In the genomic region with DNA sequence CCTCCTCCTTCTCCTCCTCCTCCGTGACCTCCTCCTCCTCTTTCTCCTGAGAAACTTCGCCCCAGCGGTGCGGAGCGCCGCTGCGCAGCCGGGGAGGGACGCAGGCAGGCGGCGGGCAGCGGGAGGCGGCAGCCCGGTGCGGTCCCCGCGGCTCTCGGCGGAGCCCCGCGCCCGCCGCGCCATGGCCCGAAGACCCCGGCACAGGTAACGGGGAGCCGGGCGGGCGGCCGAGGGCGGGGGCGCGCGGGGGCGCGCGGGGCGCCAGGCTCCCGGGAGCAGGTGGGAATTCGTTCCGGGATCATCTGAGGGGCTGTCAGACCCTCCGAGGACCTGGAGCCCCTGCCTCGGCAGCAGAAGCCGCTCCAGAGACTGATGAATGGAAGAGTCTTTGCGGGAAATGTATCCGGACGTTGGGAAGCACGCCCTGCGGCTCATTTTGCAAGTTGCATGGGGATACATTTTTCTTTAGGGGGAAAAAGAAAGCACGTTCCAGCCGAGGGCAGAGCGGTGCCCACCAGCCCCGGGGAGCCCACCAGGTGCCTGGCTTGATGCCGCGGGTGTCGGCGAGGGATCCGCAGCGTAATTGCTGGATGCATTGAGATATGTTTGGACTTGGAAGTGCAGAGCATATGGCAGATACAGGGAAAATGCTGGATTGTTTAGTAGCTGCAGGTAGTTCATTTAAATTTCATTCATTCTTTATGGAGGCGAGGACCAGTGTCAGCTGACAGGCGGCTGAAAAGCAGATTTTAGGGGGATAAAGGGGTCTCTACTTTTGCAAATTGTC, we compare ENCODE assay signal across 8 cellular contexts. TPM values are rescaled to one million over a fixed set of nuclear protein-coding genes. Genes with fewer than 3 reads are reported as not detected.
A peak's percentile ranks its signal among the peaks of the same experiment; 100 is the strongest.
DNase-seq lines count a peak whose midpoint lies in the region; ATAC-seq and TF ChIP-seq lines count a peak whose summit lies in the region.

No MANE protein-coding gene starts in this region.

- peak overlapping the region; percentile 96 for H3K27ac Mint-ChIP-seq in activated naive CD8-positive, alpha-beta T cell treated with anti-CD3 and anti-CD28 coated beads, Interleukin-2, amount 50 U/mL, for 24 hours
- peak overlapping the region in 1 of 6 donors; percentile 3 for H3K27ac Mint-ChIP-seq in immature natural killer cell
- H3K27ac Mint-ChIP-seq in stimulated activated memory B cell treated with anti-CD40 and anti-IgM and Interleukin-4, amounts not matched to agents 10 μg/mL and 1 μg/mL and 100 μg/mL, for 72 hours, result peak overlapping the region; percentile 65

- POLR2A ChIA-PET in A673 (lab: Charles Lee; ENCODE audit: low non-redundant PET), result interaction anchor here (0.6 kb wide), 1 partner anchor 530 kb away, joined by 3 read pairs; no protein-coding TSS in a partner anchor

- CTCF ChIA-PET in A673 (lab: Charles Lee), result no interaction called here

- H3K27me3 Mint-ChIP-seq in activated naive CD8-positive, alpha-beta T cell treated with anti-CD3 and anti-CD28 coated beads, Interleukin-2, amount 50 U/mL, for 24 hours, result no peaks in the 10 kb centered on the region
- H3K27me3 Mint-ChIP-seq in immature natural killer cell (ENCODE audit: low read depth in 3 of 3), result peaks cover 2 to 16% (median 8%) of the 10 kb centered on the region in 3 donors
- peaks cover 9% of the 10 kb centered on the region for H3K27me3 Mint-ChIP-seq in stimulated activated memory B cell treated with anti-CD40 and anti-IgM and Interleukin-4, amounts not matched to agents 10 μg/mL and 1 μg/mL and 100 μg/mL, for 72 hours

- peak; percentile 46 for DNase-seq in A673 (ENCODE audit: low spot score)
- DNase-seq in NCI-H2227 treated with DMSO at 0.1 percent for 48 hours (lab: John Stamatoyannopoulos, UW), result peak; percentile 2
- DNase-seq in activated naive CD8-positive, alpha-beta T cell treated with anti-CD3 and anti-CD28 coated beads, Interleukin-2, amount 50 U/mL, for 24 hours, result peak; percentile 32
- peak; percentile 6 to 20 (median 17) for DNase-seq in immature natural killer cell
- no peak for DNase-seq in medulla oblongata (ENCODE audit: extremely low spot score)
- no peak for DNase-seq in islet precursor cell

- H3K36me3 Mint-ChIP-seq in activated naive CD8-positive, alpha-beta T cell treated with anti-CD3 and anti-CD28 coated beads, Interleukin-2, amount 50 U/mL, for 24 hours (ENCODE audit: low read depth), result peaks cover 12% of the 10 kb centered on the region
- no peaks in the 10 kb centered on the region for H3K36me3 Mint-ChIP-seq in immature natural killer cell
- H3K36me3 Mint-ChIP-seq in stimulated activated memory B cell treated with anti-CD40 and anti-IgM and Interleukin-4, amounts not matched to agents 10 μg/mL and 1 μg/mL and 100 μg/mL, for 72 hours, result peaks cover 6% of the 10 kb centered on the region

- H3K27me3 ChIP-seq in A673 (replicated peaks; ENCODE audit: insufficient read depth, low read depth, low read length, poor library complexity), result no peaks in the 10 kb centered on the region

- H3K36me3 ChIP-seq in A673 (ENCODE audit: insufficient read depth, low read length, poor library complexity, severe bottlenecking), result peaks cover 3% of the 10 kb centered on the region

- no peaks in the 10 kb centered on the region for H3K9me3 ChIP-seq in A673 (ENCODE audit: low read depth, low read length, poor library complexity, severe bottlenecking)

- ATAC-seq in GM19372 (IDR thresholded peaks at IDR 0.05; ENCODE audit: low read depth, unreplicated experiment), result peak; percentile 0
- peak; percentile 1 for ATAC-seq in activated naive CD8-positive, alpha-beta T cell treated with anti-CD3 and anti-CD28 coated beads, Interleukin-2, amount 50 U/mL, for 24 hours
- no peak for ATAC-seq in stimulated activated memory B cell treated with anti-CD40 and anti-IgM and Interleukin-4, amounts not matched to agents 10 μg/mL and 1 μg/mL and 100 μg/mL, for 72 hours

- H3K4me3 ChIP-seq in A673 (ENCODE audit: low read depth, low read length, poor library complexity, severe bottlenecking), result peak overlapping the region; percentile 57

- H3K4me3 Mint-ChIP-seq in activated naive CD8-positive, alpha-beta T cell treated with anti-CD3 and anti-CD28 coated beads, Interleukin-2, amount 50 U/mL, for 24 hours, result peak overlapping the region; percentile 98
- H3K4me3 Mint-ChIP-seq in immature natural killer cell, result peak overlapping the region; percentile 85 to 98 (median 88)
- peak overlapping the region; percentile 91 for H3K4me3 Mint-ChIP-seq in stimulated activated memory B cell treated with anti-CD40 and anti-IgM and Interleukin-4, amounts not matched to agents 10 μg/mL and 1 μg/mL and 100 μg/mL, for 72 hours

- no peaks in the 10 kb centered on the region for H3K4me1 ChIP-seq in A673 (ENCODE audit: insufficient read depth, low read length, poor library complexity, severe bottlenecking)

- intact Hi-C loops in A673 (cut with micrococcal nuclease; ENCODE audit: unreplicated experiment), result no loop called here

- H3K9me3 Mint-ChIP-seq in activated naive CD8-positive, alpha-beta T cell treated with anti-CD3 and anti-CD28 coated beads, Interleukin-2, amount 50 U/mL, for 24 hours, result no peaks in the 10 kb centered on the region
- H3K9me3 Mint-ChIP-seq in immature natural killer cell, result no peaks in the 10 kb centered on the region
- H3K9me3 Mint-ChIP-seq in stimulated activated memory B cell treated with anti-CD40 and anti-IgM and Interleukin-4, amounts not matched to agents 10 μg/mL and 1 μg/mL and 100 μg/mL, for 72 hours, result no peaks in the 10 kb centered on the region

- no peak overlapping the region for H3K27ac ChIP-seq in A673 (ENCODE audit: low read depth, low read length, poor library complexity, severe bottlenecking)

- H3K4me1 Mint-ChIP-seq in activated naive CD8-positive, alpha-beta T cell treated with anti-CD3 and anti-CD28 coated beads, Interleukin-2, amount 50 U/mL, for 24 hours, result peaks cover 50% of the 10 kb centered on the region
- H3K4me1 Mint-ChIP-seq in immature natural killer cell, result peaks cover 22 to 34% of the 10 kb centered on the region in 2 donors
- peaks cover 18% of the 10 kb centered on the region for H3K4me1 Mint-ChIP-seq in stimulated activated memory B cell treated with anti-CD40 and anti-IgM and Interleukin-4, amounts not matched to agents 10 μg/mL and 1 μg/mL and 100 μg/mL, for 72 hours

- TSS peak; percentile 29 for BruUV-seq in A673 (replicated peaks; lab: Mats Ljungman, UMichigan)

- no peak for TF ChIP-seq CTCF in A673 (conservative IDR thresholded peaks at IDR 0.05; ENCODE audit: low read depth, low read length)

RNA-seq across cellular contexts. Expression of a gene that starts 0.4 kb away (rescaled TPM):
- 8.3 and 9.0 TPM in 2 replicates for total RNA-seq in A673 (2021)
- polyA plus RNA-seq in immature natural killer cell, result under 1 TPM in 1 of 3 donors, not detected in 2; 0.24 TPM

Comparison
In these comparisons a context has a peak if more than half of its experiments do, and no peak if none do; other contexts are left out.
1. DNase-seq: peak in A673 (single experiment), NCI-H2227 treated with DMSO at 0.1 percent for 48 hours (single experiment), activated naive CD8-positive, alpha-beta T cell treated with anti-CD3 and anti-CD28 coated beads, Interleukin-2, amount 50 U/mL, for 24 hours (single experiment) and immature natural killer cell (3 of 3); none in medulla oblongata (single experiment) and islet precursor cell (single experiment).
2. Peak in every context shown above with its lines, with median percentiles within 50 percentile points of each other: H3K4me3 Mint-ChIP-seq.